1 cellular context compared by ENCODE assay signal in genomic region chr2:29724282-29724681, GRCh38.
TF ChIP-seq lines count a peak whose summit lies in the region.

No MANE protein-coding gene starts in this region.

TF ChIP-seq in GM12878, 131 proteins besides CTCF, POLR2A, EP300 and RAD21 (continued from another document):
- TF ChIP-seq, protein P1, sequence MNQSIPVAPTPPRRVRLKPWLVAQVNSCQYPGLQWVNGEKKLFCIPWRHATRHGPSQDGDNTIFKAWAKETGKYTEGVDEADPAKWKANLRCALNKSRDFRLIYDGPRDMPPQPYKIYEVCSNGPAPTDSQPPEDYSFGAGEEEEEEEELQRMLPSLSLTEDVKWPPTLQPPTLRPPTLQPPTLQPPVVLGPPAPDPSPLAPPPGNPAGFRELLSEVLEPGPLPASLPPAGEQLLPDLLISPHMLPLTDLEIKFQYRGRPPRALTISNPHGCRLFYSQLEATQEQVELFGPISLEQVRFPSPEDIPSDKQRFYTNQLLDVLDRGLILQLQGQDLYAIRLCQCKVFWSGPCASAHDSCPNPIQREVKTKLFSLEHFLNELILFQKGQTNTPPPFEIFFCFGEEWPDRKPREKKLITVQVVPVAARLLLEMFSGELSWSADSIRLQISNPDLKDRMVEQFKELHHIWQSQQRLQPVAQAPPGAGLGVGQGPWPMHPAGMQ (IDR thresholded peaks at IDR 0.05; ENCODE audit: borderline replicate concordance) = no peak
- TF ChIP-seq POLR2AphosphoS2 (IDR thresholded peaks at IDR 0.05; ENCODE audit: low read depth, low read length) (no peak), WRNIP1 (IDR thresholded peaks at IDR 0.05; ENCODE audit: borderline replicate concordance, low read depth, low read length) (no peak), CBFB (IDR thresholded peaks at IDR 0.05; ENCODE audit: low read depth) (no peak), MTA3 (IDR thresholded peaks at IDR 0.05; ENCODE audit: borderline replicate concordance, low read length) (no peak), EED (IDR thresholded peaks at IDR 0.05; ENCODE audit: low read depth) (no peak), ZNF622 (IDR thresholded peaks at IDR 0.05) (no peak), E2F8 (IDR thresholded peaks at IDR 0.05; ENCODE audit: low read depth, partially characterized antibody) (no peak), STAT3 (IDR thresholded peaks at IDR 0.05; ENCODE audit: low read depth, low read length) (no peak), FOS (IDR thresholded peaks at IDR 0.05; ENCODE audit: borderline replicate concordance, extremely low read depth, insufficient read length) (no peak), FOXM1 (IDR thresholded peaks at IDR 0.05; ENCODE audit: low read depth, low read length) (no peak), TCF12 (IDR thresholded peaks at IDR 0.05; ENCODE audit: low read depth, low read length) (no peak)
